11 cellular contexts compared by ENCODE assay signal in the genomic region with DNA sequence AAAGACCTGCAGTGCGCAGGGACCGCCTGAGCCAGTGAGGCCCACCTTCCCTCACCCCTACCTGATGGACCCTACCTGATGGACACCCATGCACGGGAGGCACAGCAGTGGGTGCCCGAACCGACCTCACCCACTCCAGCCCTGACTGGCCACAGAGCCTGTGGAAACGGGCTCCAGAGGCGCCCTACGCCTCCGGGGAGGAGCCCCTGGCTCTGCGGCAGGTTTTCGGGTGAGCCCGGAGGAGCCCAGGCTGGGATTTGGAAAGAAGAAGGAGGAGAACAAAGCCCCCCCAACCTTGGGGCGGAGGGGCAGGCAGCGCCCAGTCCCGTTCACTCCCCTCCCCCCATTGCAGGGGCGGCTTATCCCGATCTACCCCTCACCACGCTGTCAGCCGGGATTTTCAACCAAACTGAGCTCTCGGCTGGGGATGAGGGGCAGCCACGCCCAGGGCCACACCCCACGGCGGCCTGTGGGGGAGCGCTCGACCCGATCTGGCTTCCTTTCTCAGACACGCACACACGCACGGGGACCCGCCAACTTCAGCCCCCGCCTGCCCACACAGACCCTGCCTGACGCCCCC. TPM values are rescaled to one million over a fixed set of nuclear protein-coding genes. Genes with fewer than 3 reads are reported as not detected.
DNase-seq lines count a peak whose midpoint lies in the region; ATAC-seq, FAIRE-seq and TF ChIP-seq lines count a peak whose summit lies in the region.
"Had no signal": no experiment of that assay in that cellular context is flagged by ENCODE, and none has a peak within 500 bp of the region (broad histone marks: within the 10 kb centered on the region; RNA-seq: fewer than 3 reads in every experiment).

No MANE protein-coding gene starts in this region.

- H3K27ac Mint-ChIP-seq in activated CD4-positive, alpha-beta memory T cell treated with anti-CD3 and anti-CD28 coated beads for 36 hours, result no peak overlapping the region

- intact Hi-C loops in right cardiac atrium (cut with DNase I) (no loop called here), heart right ventricle (cut with DNase I) (no loop called here)
- intact Hi-C loops in activated CD4-positive, alpha-beta memory T cell treated with anti-CD3 and anti-CD28 coated beads for 36 hours (cut with micrococcal nuclease), result loop anchor here (10.0 kb wide), 2 partner anchors 50 to 90 kb away; partner anchors contain the start of genes IDH3G, PDZD4 and SSR4

- H3K79me2 ChIP-seq in keratinocyte (ENCODE audit: control insufficient read depth, insufficient read depth, low read length), result no peaks in the 10 kb centered on the region

- H3K27me3 Mint-ChIP-seq in activated CD4-positive, alpha-beta memory T cell treated with anti-CD3 and anti-CD28 coated beads for 36 hours, result peaks cover 9% of the 10 kb centered on the region

- H3K9me1 ChIP-seq in keratinocyte (ENCODE audit: control insufficient read depth, extremely low read depth, insufficient read depth, low read length), result no peaks in the 10 kb centered on the region

- CTCF ChIA-PET in activated CD4-positive, alpha-beta memory T cell treated with anti-CD3 and anti-CD28 coated beads for 36 hours (lab: Charles Lee), result interaction anchor here (1.4 kb wide), 1 partner anchor 11 kb away, joined by 3 read pairs; no protein-coding TSS in a partner anchor

- H3K4me3 Mint-ChIP-seq in activated CD4-positive, alpha-beta memory T cell treated with anti-CD3 and anti-CD28 coated beads for 36 hours, result peak overlapping the region; percentile 43

- peaks cover 3% of the 10 kb centered on the region for H4K20me1 ChIP-seq in keratinocyte (ENCODE audit: control insufficient read depth, extremely low read depth, insufficient read depth, low read length)

- no peak overlapping the region for H2AFZ ChIP-seq in keratinocyte (ENCODE audit: control insufficient read depth, low read length)

- no peak overlapping the region for H3K9ac ChIP-seq in keratinocyte (ENCODE audit: control insufficient read depth, extremely low read depth, insufficient read depth, low read length)

- WGBS in right cardiac atrium, result 3% methylated on average over 32 of the region's 32 CpGs
- 6 to 7% methylated on average over 18 to 32 of the region's 32 CpGs for WGBS in heart right ventricle, 2 donors
- WGBS in urinary bladder, result 5% methylated on average over 31 of the region's 32 CpGs

- DNase-seq in right cardiac atrium (no peak), heart right ventricle (no peak), keratinocyte (ENCODE audit: low read depth, low spot score) (no peak), SKM-1 (lab: John Stamatoyannopoulos, UW; ENCODE audit: unreplicated experiment) (no peak), kidney tubule cell (ENCODE audit: low spot score) (no peak)
- no peak for DNase-seq in activated CD4-positive, alpha-beta memory T cell treated with anti-CD3 and anti-CD28 coated beads for 36 hours
- no peak for DNase-seq in effector CD8-positive, alpha-beta T cell (lab: John Stamatoyannopoulos, UW)
- DNase-seq: NCI-H510A treated with DMSO at 0.1 percent for 48 hours had no signal

- H3K4me1 Mint-ChIP-seq in activated CD4-positive, alpha-beta memory T cell treated with anti-CD3 and anti-CD28 coated beads for 36 hours (ENCODE audit: low read depth), result no peaks in the 10 kb centered on the region

- no peaks in the 10 kb centered on the region for H3K36me3 Mint-ChIP-seq in activated CD4-positive, alpha-beta memory T cell treated with anti-CD3 and anti-CD28 coated beads for 36 hours

- H3K9me3 ChIP-seq in right cardiac atrium (ENCODE audit: control insufficient read depth, low read length), result no peaks in the 10 kb centered on the region
- no peaks in the 10 kb centered on the region for H3K9me3 ChIP-seq in heart right ventricle
- no peaks in the 10 kb centered on the region for H3K9me3 ChIP-seq in keratinocyte (ENCODE audit: control insufficient read depth, low read depth, low read length)
- H3K9me3 ChIP-seq: pancreas had no signal

- dilution Hi-C loops in keratinocyte (cut with MboI; ENCODE audit: extremely low pct_ligation_motif_present, low sequenced_read_pairs), result no loop called here

- ATAC-seq in right cardiac atrium (no peak), heart right ventricle (no peak)

- H3K4me3 ChIP-seq in right cardiac atrium (ENCODE audit: low read length), result peak overlapping the region; percentile 36
- H3K4me3 ChIP-seq in heart right ventricle, result peak overlapping the region in 1 of 10 donors; percentile 24
- H3K4me3 ChIP-seq in keratinocyte (ENCODE audit: control insufficient read depth in 2 of 3, extremely low read depth in 1 of 3, insufficient read depth in 2 of 3, low read depth in 1 of 3, low read length in 3 of 3), result peak overlapping the region; percentile 46 to 59 (median 59)
- H3K4me3 ChIP-seq in urinary bladder (ENCODE audit: low read depth, low read length), result peak overlapping the region; percentile 22

- no peak for FAIRE-seq in keratinocyte (lab: Jason Lieb, UNC)
- FAIRE-seq: pancreas had no signal

- POLR2A ChIA-PET in activated CD4-positive, alpha-beta memory T cell treated with anti-CD3 and anti-CD28 coated beads for 36 hours (lab: Charles Lee), result no interaction called here

- no peaks in the 10 kb centered on the region for H3K27me3 ChIP-seq in right cardiac atrium (ENCODE audit: control insufficient read depth, insufficient read depth)
- H3K27me3 ChIP-seq in heart right ventricle, result peaks cover 0 to 94% (median 50%) of the 10 kb centered on the region in 7 donors
- H3K27me3 ChIP-seq in keratinocyte (ENCODE audit: control insufficient read depth, extremely low read depth, insufficient read depth, low read length), result peaks cover 26% of the 10 kb centered on the region

- H3K4me2 ChIP-seq in keratinocyte (ENCODE audit: control insufficient read depth, extremely low read depth, insufficient read depth, low read depth, low read length), result peak overlapping the region; percentile 51

- H3K4me1 ChIP-seq in right cardiac atrium (ENCODE audit: control insufficient read depth, insufficient read depth, low read length), result no peaks in the 10 kb centered on the region
- H3K4me1 ChIP-seq in heart right ventricle, result peaks cover 0 to 6% (median 0%) of the 10 kb centered on the region in 9 donors
- H3K4me1 ChIP-seq in keratinocyte (ENCODE audit: control insufficient read depth, extremely low read depth, insufficient read depth, low read length), result peaks cover 3% of the 10 kb centered on the region
- H3K4me1 ChIP-seq in urinary bladder (ENCODE audit: insufficient read depth), result no peaks in the 10 kb centered on the region
- H3K4me1 ChIP-seq: pancreas had no signal

- H3K9me3 Mint-ChIP-seq in activated CD4-positive, alpha-beta memory T cell treated with anti-CD3 and anti-CD28 coated beads for 36 hours, result no peaks in the 10 kb centered on the region

- TF ChIP-seq CTCF in heart right ventricle (IDR thresholded peaks at IDR 0.05) (no peak), keratinocyte (optimal IDR thresholded peaks at IDR 0.05 in 1 of 3, IDR thresholded peaks at IDR 0.05 in 1 of 3, conservative IDR thresholded peaks at IDR 0.05 in 1 of 3; ENCODE audit: extremely low read depth in 1 of 3, insufficient read depth in 2 of 3, low read length in 3 of 3) (no peak)

- H3K27ac ChIP-seq in right cardiac atrium (ENCODE audit: low read length), result no peak overlapping the region
- H3K27ac ChIP-seq in heart right ventricle, result no peak overlapping the region
- H3K27ac ChIP-seq in keratinocyte (ENCODE audit: control insufficient read depth, insufficient read depth, low read length), result no peak overlapping the region
- H3K27ac ChIP-seq in urinary bladder (ENCODE audit: low read depth), result no peak overlapping the region
- H3K27ac ChIP-seq: pancreas had no signal

- H3K36me3 ChIP-seq in heart right ventricle, result no peaks in the 10 kb centered on the region
- H3K36me3 ChIP-seq in keratinocyte (ENCODE audit: control insufficient read depth in 2 of 2, extremely low read depth in 1 of 2, insufficient read depth in 2 of 2, low read length in 2 of 2), result no peaks in the 10 kb centered on the region
- H3K36me3 ChIP-seq in urinary bladder (ENCODE audit: insufficient read depth), result no peaks in the 10 kb centered on the region
- H3K36me3 ChIP-seq: pancreas had no signal

RNA-seq across cellular contexts. Expression of gene L1CAM, which starts 0.7 kb away (rescaled TPM):
- total RNA-seq in right cardiac atrium, result 10 to 100 TPM in 1 of 4 donors, 1 to 10 TPM in 3; 8.3 to 14.1 (median 9.3) TPM
- polyA plus RNA-seq in right cardiac atrium, result 7.3 TPM
- total RNA-seq in heart right ventricle, result 1 to 10 TPM; 1.1 to 5.6 (median 2.8) TPM
- polyA plus RNA-seq in heart right ventricle, result 1 to 10 TPM; 2.4 to 2.6 TPM
- total RNA-seq in activated CD4-positive, alpha-beta memory T cell treated with anti-CD3 and anti-CD28 coated beads for 36 hours, result 1 to 10 TPM in 1 of 2 experiments, under 1 TPM in 1; 0.45 to 1.3 TPM
- polyA plus RNA-seq in keratinocyte, result 18.2 to 31.1 TPM (median 23.3 TPM) in 3 replicates
- polyA plus RNA-seq in keratinocyte (2011; ENCODE audit: low read depth), result 2.4 TPM
- 17.9 and 33.1 TPM in 2 replicates for polyA plus RNA-seq in keratinocyte (2011; cell fraction: cytosol; rRNA removed)
- polyA plus RNA-seq in keratinocyte (2011; cell fraction: nucleus; rRNA removed), result 147 and 179 TPM in 2 replicates
- 6.5 and 62.0 TPM in 2 replicates for polyA plus RNA-seq in keratinocyte (2012; ENCODE audit: low replicate concordance)
- 56.7 to 115 TPM (median 71.5 TPM) in 3 replicates for polyA minus RNA-seq in keratinocyte
- polyA minus RNA-seq in keratinocyte (2011; cell fraction: cytosol; rRNA and poly(A)+ RNA removed), result 111 TPM
- 208 and 281 TPM in 2 replicates for polyA minus RNA-seq in keratinocyte (2011; cell fraction: nucleus; rRNA and poly(A)+ RNA removed)
- 5.6 TPM for total RNA-seq in urinary bladder
- polyA plus RNA-seq in urinary bladder, result 12.7 TPM

RNA-seq across cellular contexts. Expression of gene AVPR2, which starts 19.2 kb away (rescaled TPM):
- total RNA-seq in right cardiac atrium (1 to 10 TPM; 1.6 to 3.7 (median 2.5) TPM), heart right ventricle (1 to 10 TPM; 1.4 to 4.9 (median 2.1) TPM), urinary bladder (0.53 TPM)
- polyA plus RNA-seq in right cardiac atrium (4.1 TPM), heart right ventricle (1 to 10 TPM; 6.6 to 8.9 TPM), keratinocyte (not detected in 3 replicates), urinary bladder (7.7 TPM)
- total RNA-seq in activated CD4-positive, alpha-beta memory T cell treated with anti-CD3 and anti-CD28 coated beads for 36 hours, result not detected
- not detected for polyA plus RNA-seq in keratinocyte (2011; ENCODE audit: low read depth)
- polyA plus RNA-seq in keratinocyte (2011; cell fraction: cytosol; rRNA removed), result not detected in 2 replicates
- polyA plus RNA-seq in keratinocyte (2011; cell fraction: nucleus; rRNA removed), result not detected in 2 replicates
- not detected in 2 replicates for polyA plus RNA-seq in keratinocyte (2012; ENCODE audit: low replicate concordance)
- not detected in 3 replicates for polyA minus RNA-seq in keratinocyte
- not detected for polyA minus RNA-seq in keratinocyte (2011; cell fraction: cytosol; rRNA and poly(A)+ RNA removed)
- polyA minus RNA-seq in keratinocyte (2011; cell fraction: nucleus; rRNA and poly(A)+ RNA removed), result not detected in 2 replicates
- total RNA-seq: glomerular endothelial cell had no signal

RNA-seq across cellular contexts. Expression of gene ARHGAP4, which starts 40.8 kb away (rescaled TPM):
- total RNA-seq in right cardiac atrium, result 10 to 100 TPM; 13.4 to 22.9 (median 14.9) TPM
- polyA plus RNA-seq in right cardiac atrium, result 20.5 TPM
- total RNA-seq in heart right ventricle, result 10 to 100 TPM in 4 of 10 donors, 1 to 10 TPM in 6; 5.5 to 25.3 (median 8.2) TPM
- 10 to 100 TPM; 19.1 to 65.5 TPM for polyA plus RNA-seq in heart right ventricle
- total RNA-seq in activated CD4-positive, alpha-beta memory T cell treated with anti-CD3 and anti-CD28 coated beads for 36 hours, result 100 to 1,000 TPM; 151 to 160 TPM
- polyA plus RNA-seq in keratinocyte, result 0.35 to 0.66 TPM (median 0.55 TPM) in 3 replicates
- not detected for polyA plus RNA-seq in keratinocyte (2011; ENCODE audit: low read depth)
- 0.28 and 0.48 TPM in 2 replicates for polyA plus RNA-seq in keratinocyte (2011; cell fraction: cytosol; rRNA removed)
- 1.4 and 1.9 TPM in 2 replicates for polyA plus RNA-seq in keratinocyte (2011; cell fraction: nucleus; rRNA removed)
- polyA plus RNA-seq in keratinocyte (2012; ENCODE audit: low replicate concordance), result 0.35 and 0.95 TPM in 2 replicates
- polyA minus RNA-seq in keratinocyte, result 0.43 to 0.90 TPM (median 0.56 TPM) in 3 replicates
- polyA minus RNA-seq in keratinocyte (2011; cell fraction: cytosol; rRNA and poly(A)+ RNA removed), result not detected
- 0.42 and 1.1 TPM in 2 replicates for polyA minus RNA-seq in keratinocyte (2011; cell fraction: nucleus; rRNA and poly(A)+ RNA removed)
- 11.6 TPM for total RNA-seq in urinary bladder
- 28.4 TPM for polyA plus RNA-seq in urinary bladder

RNA-seq across cellular contexts. Expression of gene NAA10, which starts 49.5 kb away (rescaled TPM):
- 10 to 100 TPM; 61.1 to 75.5 (median 66.2) TPM for total RNA-seq in right cardiac atrium
- 108 TPM for polyA plus RNA-seq in right cardiac atrium
- 10 to 100 TPM; 46.9 to 88.9 (median 54.5) TPM for total RNA-seq in heart right ventricle
- polyA plus RNA-seq in heart right ventricle, result 100 to 1,000 TPM; 151 to 228 TPM
- total RNA-seq in activated CD4-positive, alpha-beta memory T cell treated with anti-CD3 and anti-CD28 coated beads for 36 hours, result 100 to 1,000 TPM; 106 to 115 TPM
- 103 to 149 TPM (median 112 TPM) in 3 replicates for polyA plus RNA-seq in keratinocyte
- polyA plus RNA-seq in keratinocyte (2011; ENCODE audit: low read depth), result 27.1 TPM
- polyA plus RNA-seq in keratinocyte (2011; cell fraction: cytosol; rRNA removed), result 120 and 137 TPM in 2 replicates
- 102 and 124 TPM in 2 replicates for polyA plus RNA-seq in keratinocyte (2011; cell fraction: nucleus; rRNA removed)
- 84.8 and 171 TPM in 2 replicates for polyA plus RNA-seq in keratinocyte (2012; ENCODE audit: low replicate concordance)
- 71.1 to 133 TPM (median 107 TPM) in 3 replicates for polyA minus RNA-seq in keratinocyte
- 77.3 TPM for polyA minus RNA-seq in keratinocyte (2011; cell fraction: cytosol; rRNA and poly(A)+ RNA removed)
- polyA minus RNA-seq in keratinocyte (2011; cell fraction: nucleus; rRNA and poly(A)+ RNA removed), result 27.0 and 27.8 TPM in 2 replicates
- 24.7 TPM for total RNA-seq in urinary bladder
- 139 TPM for polyA plus RNA-seq in urinary bladder

RNA-seq across cellular contexts. Expression of gene PDZD4, which starts 55.0 kb away (rescaled TPM):
- total RNA-seq in right cardiac atrium (1 to 10 TPM; 3.6 to 6.9 (median 5.4) TPM), heart right ventricle (1 to 10 TPM; 1.2 to 3.0 (median 2.0) TPM), urinary bladder (6.6 TPM)
- polyA plus RNA-seq in right cardiac atrium (4.1 TPM), heart right ventricle (1 to 10 TPM; 2.4 to 4.5 TPM), keratinocyte (0.05 to 0.35 TPM (median 0.05 TPM) in 3 replicates), urinary bladder (28.0 TPM)
- 1 to 10 TPM; 4.9 to 5.7 TPM for total RNA-seq in activated CD4-positive, alpha-beta memory T cell treated with anti-CD3 and anti-CD28 coated beads for 36 hours
- not detected for polyA plus RNA-seq in keratinocyte (2011; ENCODE audit: low read depth)
- 0.06 and 0.13 TPM in 2 replicates for polyA plus RNA-seq in keratinocyte (2011; cell fraction: cytosol; rRNA removed)
- polyA plus RNA-seq in keratinocyte (2011; cell fraction: nucleus; rRNA removed), result 0.47 and 0.61 TPM in 2 replicates
- 0.06 and 0.08 TPM in 2 replicates for polyA plus RNA-seq in keratinocyte (2012; ENCODE audit: low replicate concordance)
- polyA minus RNA-seq in keratinocyte, result 0.48 TPM in 1 of 3 replicates, not detected in the others
- polyA minus RNA-seq in keratinocyte (2011; cell fraction: cytosol; rRNA and poly(A)+ RNA removed), result 1.7 TPM
- polyA minus RNA-seq in keratinocyte (2011; cell fraction: nucleus; rRNA and poly(A)+ RNA removed), result 0.11 and 0.31 TPM in 2 replicates

Comparison
In these comparisons a context has a peak if more than half of its experiments do, and no peak if none do; other contexts are left out.
1. RNA of gene ARHGAP4, which starts 40.8 kb away (total RNA-seq): 151 to 160 TPM in activated CD4-positive, alpha-beta memory T cell treated with anti-CD3 and anti-CD28 coated beads for 36 hours; 13.4 to 22.9 TPM in right cardiac atrium, 11.6 TPM in urinary bladder (single experiment) and 5.5 to 25.3 TPM in heart right ventricle; every median in the first group is over 4 times any median in the second.